ENCODE assay signal across 1 cellular context in the genomic region with DNA sequence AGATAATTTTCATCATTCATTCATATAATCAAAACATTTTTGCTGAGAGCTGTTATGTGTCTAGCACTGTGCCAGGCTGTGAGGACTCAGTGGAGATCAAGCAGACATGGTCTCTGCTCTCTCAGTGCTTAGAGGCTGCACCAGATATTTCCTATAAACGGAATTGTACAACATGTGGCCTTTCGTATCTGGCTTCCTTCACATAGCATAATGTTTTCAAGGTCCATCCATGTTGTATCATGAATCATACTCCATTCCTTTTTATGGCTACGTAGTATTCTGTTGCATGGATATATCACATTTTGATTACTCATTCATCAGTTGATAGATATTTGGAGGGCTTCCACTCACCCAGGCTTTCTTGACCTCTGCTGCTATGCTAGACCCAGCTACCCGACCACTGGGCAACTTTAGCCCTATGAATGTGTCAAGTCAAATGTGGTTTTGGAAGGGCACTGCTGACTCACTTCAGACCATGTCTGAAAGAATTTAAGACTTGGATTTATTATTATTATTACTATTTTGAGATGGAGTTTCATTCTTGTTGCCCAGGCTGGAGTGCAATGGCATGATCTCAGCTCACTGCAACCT.
TF ChIP-seq lines count a peak whose summit lies in the region.

No MANE protein-coding gene starts in this region.

TF ChIP-seq in IMR-90, 13 proteins besides CTCF, POLR2A, EP300 and RAD21:
- TF ChIP-seq BHLHE40 (IDR thresholded peaks at IDR 0.05; ENCODE audit: low read depth, low read length): no peak
- TF ChIP-seq CHD1 (IDR thresholded peaks at IDR 0.05; ENCODE audit: low read depth, low read length): no peak
- TF ChIP-seq, protein P1, sequence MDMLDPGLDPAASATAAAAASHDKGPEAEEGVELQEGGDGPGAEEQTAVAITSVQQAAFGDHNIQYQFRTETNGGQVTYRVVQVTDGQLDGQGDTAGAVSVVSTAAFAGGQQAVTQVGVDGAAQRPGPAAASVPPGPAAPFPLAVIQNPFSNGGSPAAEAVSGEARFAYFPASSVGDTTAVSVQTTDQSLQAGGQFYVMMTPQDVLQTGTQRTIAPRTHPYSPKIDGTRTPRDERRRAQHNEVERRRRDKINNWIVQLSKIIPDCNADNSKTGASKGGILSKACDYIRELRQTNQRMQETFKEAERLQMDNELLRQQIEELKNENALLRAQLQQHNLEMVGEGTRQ (IDR thresholded peaks at IDR 0.05; ENCODE audit: low read depth, low read length): no peak
- no peak for TF ChIP-seq RFX5 (IDR thresholded peaks at IDR 0.05; ENCODE audit: low read depth, low read length)
- TF ChIP-seq MXI1 (IDR thresholded peaks at IDR 0.05; ENCODE audit: borderline replicate concordance, low read depth, low read length): no peak
- no peak for TF ChIP-seq MAZ (IDR thresholded peaks at IDR 0.05; ENCODE audit: borderline replicate concordance, low read depth, low read length)
- TF ChIP-seq SMC3 (IDR thresholded peaks at IDR 0.05; ENCODE audit: low read depth, low read length): no peak
- TF ChIP-seq, protein P2, sequence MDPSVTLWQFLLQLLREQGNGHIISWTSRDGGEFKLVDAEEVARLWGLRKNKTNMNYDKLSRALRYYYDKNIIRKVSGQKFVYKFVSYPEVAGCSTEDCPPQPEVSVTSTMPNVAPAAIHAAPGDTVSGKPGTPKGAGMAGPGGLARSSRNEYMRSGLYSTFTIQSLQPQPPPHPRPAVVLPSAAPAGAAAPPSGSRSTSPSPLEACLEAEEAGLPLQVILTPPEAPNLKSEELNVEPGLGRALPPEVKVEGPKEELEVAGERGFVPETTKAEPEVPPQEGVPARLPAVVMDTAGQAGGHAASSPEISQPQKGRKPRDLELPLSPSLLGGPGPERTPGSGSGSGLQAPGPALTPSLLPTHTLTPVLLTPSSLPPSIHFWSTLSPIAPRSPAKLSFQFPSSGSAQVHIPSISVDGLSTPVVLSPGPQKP (IDR thresholded peaks at IDR 0.05; ENCODE audit: borderline replicate concordance, low read depth, low read length): no peak
- no peak for TF ChIP-seq NFE2L2 (IDR thresholded peaks at IDR 0.05; ENCODE audit: low read depth, low read length)
- no peak for TF ChIP-seq CEBPB (IDR thresholded peaks at IDR 0.05; ENCODE audit: low read depth, low read length)
